Comparison of ENCODE assay signal across 8 cellular contexts in genomic region chr11:810040-810567, GRCh38. TPM values are rescaled to one million over a fixed set of nuclear protein-coding genes. Genes with fewer than 3 reads are reported as not detected.
DNase-seq lines count a peak whose midpoint lies in the region; ATAC-seq and TF ChIP-seq lines count a peak whose summit lies in the region.

No MANE protein-coding gene starts in this region.

- peak overlapping the region in 2 of 3 experiments; percentile 87 to 99; a peak in 4 of 7 replicates for H3K27ac Mint-ChIP-seq in H9
- peak overlapping the region; percentile 90 for H3K27ac Mint-ChIP-seq in activated T-helper 1 cell treated with anti-CD3 and anti-CD28 coated beads, Interleukin-12 subunit alpha, Interleukin-12 subunit beta, Interleukin-2, Interleukin-4 antibody, amounts not matched to agents 30 ng/mL and 10 ng/mL and 1 ng/mL, durations not matched to agents 14 hours and 24 hours and 36 hours

- peaks cover 10% of the 10 kb centered on the region; the same call in 1 of the 2 replicates for H3K79me2 ChIP-seq in H9 (ENCODE audit: insufficient read depth, low read length)

- DNase-seq in AG04449 (ENCODE audit: low read depth, low spot score) (no peak), H9 (no peak), substantia nigra (lab: John Stamatoyannopoulos, UW) (peak in 2 of 49 donors; percentile 49 to 62), activated gamma-delta T cell (lab: John Stamatoyannopoulos, UW) (no peak), ACHN (no peak)
- no peak for DNase-seq in activated T-helper 1 cell treated with anti-CD3 and anti-CD28 coated beads, Interleukin-12 subunit alpha, Interleukin-12 subunit beta, Interleukin-2, Interleukin-4 antibody, amounts not matched to agents 30 ng/mL and 10 ng/mL and 1 ng/mL, durations not matched to agents 14 hours and 24 hours and 36 hours (ENCODE audit: low spot score)

- peaks cover 29 to 40% (median 29%) of the 10 kb centered on the region in 3 experiments for H3K36me3 Mint-ChIP-seq in H9 (ENCODE audit: insufficient read depth in 1 of 3, low read depth in 3 of 3)
- peaks cover 29% of the 10 kb centered on the region for H3K36me3 Mint-ChIP-seq in activated T-helper 1 cell treated with anti-CD3 and anti-CD28 coated beads, Interleukin-12 subunit alpha, Interleukin-12 subunit beta, Interleukin-2, Interleukin-4 antibody, amounts not matched to agents 30 ng/mL and 10 ng/mL and 1 ng/mL, durations not matched to agents 14 hours and 24 hours and 36 hours (ENCODE audit: low read depth)

- POLR2A ChIA-PET in AG04449 (lab: Yijun Ruan, JAX) = interaction anchor here (0.7 to 1.9 kb wide), 9 partner anchors 9 to 264 kb away, joined by 3 to 35 read pairs (median 4); partner anchors contain the start of genes PNPLA2 and TSPAN4

- H3K23me2 ChIP-seq in H9 (ENCODE audit: insufficient read length, low read depth, low read length, poor library complexity, severe bottlenecking) = peaks cover 16% of the 10 kb centered on the region

- H3K27me3 Mint-ChIP-seq in H9 (ENCODE audit: low read depth) = no peaks in the 10 kb centered on the region
- H3K27me3 Mint-ChIP-seq in activated T-helper 1 cell treated with anti-CD3 and anti-CD28 coated beads, Interleukin-12 subunit alpha, Interleukin-12 subunit beta, Interleukin-2, Interleukin-4 antibody, amounts not matched to agents 30 ng/mL and 10 ng/mL and 1 ng/mL, durations not matched to agents 14 hours and 24 hours and 36 hours (ENCODE audit: insufficient read depth) = no peaks in the 10 kb centered on the region

- in situ Hi-C loops in ACHN (cut with HindIII; ENCODE audit: low pct_ligation_motif_present, low pct_unique_long_range_greater_than_20kb, low sequenced_read_pairs) = no loop called here

- intact Hi-C loops in activated T-helper 1 cell treated with anti-CD3 and anti-CD28 coated beads, Interleukin-12 subunit alpha, Interleukin-12 subunit beta, Interleukin-2, Interleukin-4 antibody, amounts not matched to agents 30 ng/mL and 10 ng/mL and 1 ng/mL, durations not matched to agents 14 hours and 24 hours and 36 hours (cut with micrococcal nuclease) = no loop called here

- H2AK5ac ChIP-seq in H9 (ENCODE audit: insufficient read length, low read length) = no peak overlapping the region

- H3T11ph ChIP-seq in H9 (ENCODE audit: low read length) = no peak overlapping the region

- no peaks in the 10 kb centered on the region for H4K20me1 ChIP-seq in H9 (ENCODE audit: control insufficient read depth, insufficient read depth, insufficient read length)

- no peaks in the 10 kb centered on the region for H3K9me3 Mint-ChIP-seq in H9
- H3K9me3 Mint-ChIP-seq in activated T-helper 1 cell treated with anti-CD3 and anti-CD28 coated beads, Interleukin-12 subunit alpha, Interleukin-12 subunit beta, Interleukin-2, Interleukin-4 antibody, amounts not matched to agents 30 ng/mL and 10 ng/mL and 1 ng/mL, durations not matched to agents 14 hours and 24 hours and 36 hours = no peaks in the 10 kb centered on the region

- peak overlapping the region; percentile 89 for H3K4me3 ChIP-seq in AG04449 (ENCODE audit: low read depth, low read length)
- peak overlapping the region; percentile 92 for H3K4me3 ChIP-seq in iPS-18a (ENCODE audit: low read length)

- no peak for ATAC-seq in HG03460 (IDR thresholded peaks at IDR 0.05; ENCODE audit: unreplicated experiment)

- H3K4me2 ChIP-seq in H9 (ENCODE audit: insufficient read depth, insufficient read length, low read length) = peak overlapping the region; percentile 57

- H3K9me3 ChIP-seq in H9 (ENCODE audit: control insufficient read depth, low read depth, low read length) (no peaks in the 10 kb centered on the region), iPS-18a (ENCODE audit: control insufficient read depth, low read depth, low read length) (no peaks in the 10 kb centered on the region)

- H3K23ac ChIP-seq in H9 (ENCODE audit: insufficient read length, low read depth, low read length) = no peak overlapping the region

- H3K36me3 ChIP-seq in iPS-18a (ENCODE audit: control insufficient read depth, low read depth, low read length) = peaks cover 27% of the 10 kb centered on the region

- H2BK15ac ChIP-seq in H9 (ENCODE audit: low read depth, low read length) = no peak overlapping the region

- H4K8ac ChIP-seq in H9 (replicated peaks; ENCODE audit: insufficient read length, low read depth, low read length) = no peak overlapping the region

- H3K79me1 ChIP-seq in H9 (ENCODE audit: insufficient read depth, low read depth, low read length, poor library complexity, severe bottlenecking) = peaks cover 9% of the 10 kb centered on the region

- TF ChIP-seq CTCF in AG04449 (IDR thresholded peaks at IDR 0.05; ENCODE audit: insufficient read depth, low read length, missing control alignments) = no peak
- peak; percentile 19; the same call in 1 of the 3 replicates for TF ChIP-seq CTCF in H9 (conservative IDR thresholded peaks at IDR 0.05)

- H3K27me3 ChIP-seq in H9 (ENCODE audit: insufficient read depth, low read length) (no peaks in the 10 kb centered on the region), iPS-18a (ENCODE audit: control insufficient read depth, insufficient read depth, low read length) (no peaks in the 10 kb centered on the region)

- H3K4me1 ChIP-seq in H9 (ENCODE audit: insufficient read depth, low read length) (no peaks in the 10 kb centered on the region), iPS-18a (ENCODE audit: control insufficient read depth, low read depth, low read length) (no peaks in the 10 kb centered on the region)

- no peak overlapping the region for H3K18ac ChIP-seq in H9 (ENCODE audit: insufficient read length, low read depth, low read length)

- no peak overlapping the region for H3K4ac ChIP-seq in H9 (ENCODE audit: low read depth, low read length)

- no CpG with 5 or more reads among the region's 55 CpGs for WGBS in H9 (ENCODE audit: extremely low coverage, insufficient read length, low lambda C conversion rate)

- H2BK12ac ChIP-seq in H9 (ENCODE audit: insufficient read length, low read depth, low read length) = no peak overlapping the region

- H3K4me1 Mint-ChIP-seq in H9 = peaks cover 11 to 28% of the 10 kb centered on the region in 2 experiments
- H3K4me1 Mint-ChIP-seq in activated T-helper 1 cell treated with anti-CD3 and anti-CD28 coated beads, Interleukin-12 subunit alpha, Interleukin-12 subunit beta, Interleukin-2, Interleukin-4 antibody, amounts not matched to agents 30 ng/mL and 10 ng/mL and 1 ng/mL, durations not matched to agents 14 hours and 24 hours and 36 hours (ENCODE audit: low read depth) = peaks cover 28% of the 10 kb centered on the region

- H4K91ac ChIP-seq in H9 (ENCODE audit: insufficient read length, low read depth, low read length) = no peak overlapping the region

- no peak overlapping the region for H2BK5ac ChIP-seq in H9 (ENCODE audit: insufficient read length, low read length)

- CTCF ChIA-PET in AG04449 (lab: Yijun Ruan, JAX) = no interaction called here

- no peak overlapping the region for H2BK120ac ChIP-seq in H9 (ENCODE audit: low read depth, low read length, poor library complexity, severe bottlenecking)

- peak overlapping the region; percentile 47; the same call in 1 of the 2 replicates for H3K14ac ChIP-seq in H9 (ENCODE audit: insufficient read depth, low read length)

- H2AFZ ChIP-seq in H9 (ENCODE audit: low read length) = no peak overlapping the region

- H4K5ac ChIP-seq in H9 (ENCODE audit: insufficient read length, low read depth, low read length) = no peak overlapping the region

- no peak overlapping the region for H3K56ac ChIP-seq in H9 (ENCODE audit: insufficient read length, low read depth, low read length)

- no peak overlapping the region for H2BK20ac ChIP-seq in H9 (ENCODE audit: low read depth, low read length, poor library complexity, severe bottlenecking)

- peak overlapping the region; percentile 91 to 98 for H3K4me3 Mint-ChIP-seq in H9
- H3K4me3 Mint-ChIP-seq in activated T-helper 1 cell treated with anti-CD3 and anti-CD28 coated beads, Interleukin-12 subunit alpha, Interleukin-12 subunit beta, Interleukin-2, Interleukin-4 antibody, amounts not matched to agents 30 ng/mL and 10 ng/mL and 1 ng/mL, durations not matched to agents 14 hours and 24 hours and 36 hours = peak overlapping the region; percentile 92

- H3K9ac ChIP-seq in H9 (ENCODE audit: extremely low read depth, insufficient read length, low read length) (peak overlapping the region; percentile 61), iPS-18a (ENCODE audit: low read length) (peak overlapping the region; percentile 92)

- no peak overlapping the region for H3K27ac ChIP-seq in H9 (ENCODE audit: insufficient read length, low read depth, low read length)
- H3K27ac ChIP-seq in iPS-18a (ENCODE audit: low read length) = peak overlapping the region; percentile 44
- H3K27ac ChIP-seq in substantia nigra (ENCODE audit: low read depth, low read length, poor library complexity, severe bottlenecking) = peak overlapping the region; percentile 100

RNA-seq across cellular contexts. Expression of gene RPLP2, which starts 0.3 kb away (rescaled TPM):
- total RNA-seq in H9 (2021) = 2,138 and 2,312 TPM in 2 replicates
- total RNA-seq in activated T-helper 1 cell treated with anti-CD3 and anti-CD28 coated beads, Interleukin-12 subunit alpha, Interleukin-12 subunit beta, Interleukin-2, Interleukin-4 antibody, amounts not matched to agents 30 ng/mL and 10 ng/mL and 1 ng/mL, durations not matched to agents 14 hours and 24 hours and 36 hours = 2,072 and 2,148 TPM in 2 replicates

RNA-seq across cellular contexts. Expression of gene PIDD1, which starts 5.1 kb away (rescaled TPM):
- total RNA-seq in H9 (2021) = 25.3 and 26.6 TPM in 2 replicates
- 25.2 and 27.9 TPM in 2 replicates for total RNA-seq in activated T-helper 1 cell treated with anti-CD3 and anti-CD28 coated beads, Interleukin-12 subunit alpha, Interleukin-12 subunit beta, Interleukin-2, Interleukin-4 antibody, amounts not matched to agents 30 ng/mL and 10 ng/mL and 1 ng/mL, durations not matched to agents 14 hours and 24 hours and 36 hours

RNA-seq across cellular contexts. Expression of gene PNPLA2, which starts 8.6 kb away (rescaled TPM):
- 62.3 and 67.3 TPM in 2 replicates for total RNA-seq in H9 (2021)
- 63.3 and 64.0 TPM in 2 replicates for total RNA-seq in activated T-helper 1 cell treated with anti-CD3 and anti-CD28 coated beads, Interleukin-12 subunit alpha, Interleukin-12 subunit beta, Interleukin-2, Interleukin-4 antibody, amounts not matched to agents 30 ng/mL and 10 ng/mL and 1 ng/mL, durations not matched to agents 14 hours and 24 hours and 36 hours

RNA-seq across cellular contexts. Expression of gene SLC25A22, which starts 12.0 kb away (rescaled TPM):
- total RNA-seq in H9 (2021) = 51.9 and 54.6 TPM in 2 replicates
- total RNA-seq in activated T-helper 1 cell treated with anti-CD3 and anti-CD28 coated beads, Interleukin-12 subunit alpha, Interleukin-12 subunit beta, Interleukin-2, Interleukin-4 antibody, amounts not matched to agents 30 ng/mL and 10 ng/mL and 1 ng/mL, durations not matched to agents 14 hours and 24 hours and 36 hours = 87.6 and 92.0 TPM in 2 replicates

RNA-seq across cellular contexts. Expression of gene CRACR2B, which starts 17.6 kb away (rescaled TPM):
- 28.8 and 29.0 TPM in 2 replicates for total RNA-seq in H9 (2021)
- 1.1 and 1.3 TPM in 2 replicates for total RNA-seq in activated T-helper 1 cell treated with anti-CD3 and anti-CD28 coated beads, Interleukin-12 subunit alpha, Interleukin-12 subunit beta, Interleukin-2, Interleukin-4 antibody, amounts not matched to agents 30 ng/mL and 10 ng/mL and 1 ng/mL, durations not matched to agents 14 hours and 24 hours and 36 hours
